In the genomic region with DNA sequence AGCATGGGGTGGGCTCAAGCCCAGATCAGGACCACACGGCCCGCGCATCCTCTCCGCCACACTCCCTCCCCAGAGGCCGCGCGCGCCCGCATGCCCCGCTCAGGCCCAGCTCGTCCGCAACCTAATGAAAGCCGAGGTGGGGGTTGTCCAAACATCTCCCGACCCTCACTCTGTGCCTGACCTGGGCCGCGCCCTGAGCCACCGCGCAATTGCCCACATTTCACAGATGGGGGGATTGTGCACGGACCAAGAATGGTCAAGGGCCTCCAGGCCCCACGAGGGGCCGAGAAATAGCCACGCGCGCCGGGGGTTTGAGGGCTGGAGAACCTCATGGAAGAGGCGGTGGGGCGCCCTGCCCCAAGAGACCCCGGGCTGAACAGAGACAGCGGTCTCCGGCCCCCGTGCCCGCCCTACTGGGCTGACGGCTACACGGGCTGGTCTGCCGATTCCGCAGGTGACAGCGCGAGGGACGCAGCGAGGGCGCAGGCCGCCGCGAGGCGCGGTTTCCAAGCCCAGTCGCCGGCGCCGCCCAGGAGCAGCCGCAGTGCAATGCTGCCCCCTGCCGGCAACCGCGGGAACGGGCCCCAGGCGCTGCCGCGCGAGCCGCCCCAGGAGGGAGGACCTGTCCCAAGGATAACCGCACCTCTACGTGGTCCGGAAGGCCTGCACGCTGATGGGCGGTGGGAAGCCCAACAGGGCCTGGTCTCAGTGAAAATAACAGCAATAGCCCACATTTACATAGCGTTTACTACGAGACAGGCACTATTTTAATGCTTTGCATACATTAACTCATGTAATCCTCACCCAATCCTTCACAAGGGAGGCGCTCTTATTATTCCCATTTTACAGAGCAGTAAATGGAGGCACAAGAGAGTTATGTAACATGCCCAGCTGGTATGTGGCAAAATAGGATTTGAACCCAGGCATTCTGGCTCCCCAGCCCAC, we compare ENCODE assay signal across 9 cellular contexts. TPM values are rescaled to one million over a fixed set of nuclear protein-coding genes. Genes with fewer than 3 reads are reported as not detected.
DNase-seq lines count a peak whose midpoint lies in the region; ATAC-seq and TF ChIP-seq lines count a peak whose summit lies in the region.
"Had no signal": no experiment of that assay in that cellular context is flagged by ENCODE, and none has a peak within 500 bp of the region (broad histone marks: within the 10 kb centered on the region; RNA-seq: fewer than 3 reads in every experiment).

No MANE protein-coding gene starts in this region.

- peak; percentile 91 for ATAC-seq in GM18907 (IDR thresholded peaks at IDR 0.05; ENCODE audit: unreplicated experiment)
- ATAC-seq in HG03103 (IDR thresholded peaks at IDR 0.05; ENCODE audit: low read depth, unreplicated experiment) = peak; percentile 97
- ATAC-seq in naive B cell (ENCODE audit: low read depth in 2 of 2) = peak; percentile 92 to 95
- ATAC-seq in stimulated activated memory B cell treated with anti-CD40 and anti-IgM and Interleukin-4, amounts not matched to agents 10 μg/mL and 1 μg/mL and 100 μg/mL, for 72 hours = peak; percentile 87

- peak; percentile 63 for TF ChIP-seq CTCF in epithelial cell of esophagus (IDR thresholded peaks at IDR 0.05; ENCODE audit: insufficient read depth, low read depth, low read length, missing control alignments)

- peak overlapping the region in 3 of 8 donors; percentile 33 to 55 (median 35) for H3K4me3 Mint-ChIP-seq in naive B cell
- no peak overlapping the region for H3K4me3 Mint-ChIP-seq in stimulated activated memory B cell treated with anti-CD40 and anti-IgM and Interleukin-4, amounts not matched to agents 10 μg/mL and 1 μg/mL and 100 μg/mL, for 72 hours
- H3K4me3 Mint-ChIP-seq: T-helper 1 cell treated with Interleukin-12 subunit alpha and Interleukin-12 subunit beta and Interleukin-4 antibody, amounts not matched to agents 30 μg/mL and 1 μg/mL, for 36 hours had no signal

- DNase-seq in C1 segment of cervical spinal cord (lab: John Stamatoyannopoulos, UW) (peak in 11 of 14 donors; percentile 24 to 86 (median 54)), NCI-H82 treated with DMSO at 0.1 percent for 48 hours (lab: John Stamatoyannopoulos, UW; ENCODE audit: unreplicated experiment) (peak; percentile 20), epithelial cell of esophagus (ENCODE audit: low read depth) (peak; percentile 68), naive B cell (peak; percentile 67)
- peak; percentile 40 for DNase-seq in activated CD8-positive, alpha-beta memory T cell treated with anti-CD3 and anti-CD28 coated beads, Interleukin-2, amount 50 U/mL, for 24 hours (ENCODE audit: extremely low read depth)

- H3K36me3 Mint-ChIP-seq in naive B cell = no peaks in the 10 kb centered on the region
- H3K36me3 Mint-ChIP-seq in stimulated activated memory B cell treated with anti-CD40 and anti-IgM and Interleukin-4, amounts not matched to agents 10 μg/mL and 1 μg/mL and 100 μg/mL, for 72 hours = no peaks in the 10 kb centered on the region

- peaks cover 57 to 82% (median 71%) of the 10 kb centered on the region in 3 donors for H3K27me3 Mint-ChIP-seq in naive B cell
- peaks cover 83% of the 10 kb centered on the region for H3K27me3 Mint-ChIP-seq in stimulated activated memory B cell treated with anti-CD40 and anti-IgM and Interleukin-4, amounts not matched to agents 10 μg/mL and 1 μg/mL and 100 μg/mL, for 72 hours

- H3K9me3 Mint-ChIP-seq in naive B cell = no peaks in the 10 kb centered on the region
- no peaks in the 10 kb centered on the region for H3K9me3 Mint-ChIP-seq in stimulated activated memory B cell treated with anti-CD40 and anti-IgM and Interleukin-4, amounts not matched to agents 10 μg/mL and 1 μg/mL and 100 μg/mL, for 72 hours
- H3K9me3 Mint-ChIP-seq: T-helper 1 cell treated with Interleukin-12 subunit alpha and Interleukin-12 subunit beta and Interleukin-4 antibody, amounts not matched to agents 30 μg/mL and 1 μg/mL, for 36 hours had no signal

- H3K4me1 Mint-ChIP-seq in naive B cell = peaks cover 0 to 5% (median 0%) of the 10 kb centered on the region in 3 donors
- H3K4me1 Mint-ChIP-seq in stimulated activated memory B cell treated with anti-CD40 and anti-IgM and Interleukin-4, amounts not matched to agents 10 μg/mL and 1 μg/mL and 100 μg/mL, for 72 hours = no peaks in the 10 kb centered on the region

- no peak overlapping the region for H3K4me3 ChIP-seq in epithelial cell of esophagus (ENCODE audit: low read length)

- no peak overlapping the region for H3K27ac Mint-ChIP-seq in naive B cell
- no peak overlapping the region for H3K27ac Mint-ChIP-seq in stimulated activated memory B cell treated with anti-CD40 and anti-IgM and Interleukin-4, amounts not matched to agents 10 μg/mL and 1 μg/mL and 100 μg/mL, for 72 hours
- H3K27ac Mint-ChIP-seq: T-helper 1 cell treated with Interleukin-12 subunit alpha and Interleukin-12 subunit beta and Interleukin-4 antibody, amounts not matched to agents 30 μg/mL and 1 μg/mL, for 36 hours had no signal

RNA-seq across cellular contexts. Expression of a gene that starts 10.5 kb away (rescaled TPM):
- polyA plus RNA-seq in naive B cell (ENCODE audit: low read depth in 6 of 6) = not detected
